1 cellular context compared by ENCODE assay signal in genomic region chr9:128416014-128416413, GRCh38.
A peak's percentile ranks its signal among the peaks of the same experiment; 100 is the strongest.
TF ChIP-seq lines count a peak whose summit lies in the region.

No MANE protein-coding gene starts in this region.

TF ChIP-seq in K562, 482 proteins besides CTCF, POLR2A, EP300 and RAD21:
- TF ChIP-seq ZNF263 (CRISPR knock-in tag; IDR thresholded peaks at IDR 0.05; ENCODE audit: borderline replicate concordance) (no peak), SNAPC5 (CRISPR knock-in tag; IDR thresholded peaks at IDR 0.05) (no peak), MAFF (IDR thresholded peaks at IDR 0.05; ENCODE audit: low read length) (0 out of 2 replicates have a peak, but pooled peaks have one; percentile 28), AFF4 (CRISPR knock-in tag; IDR thresholded peaks at IDR 0.05) (no peak), ZBTB33 (CRISPR knock-in tag; IDR thresholded peaks at IDR 0.05) (no peak), ZNF609 (CRISPR knock-in tag; IDR thresholded peaks at IDR 0.05; ENCODE audit: borderline replicate concordance) (no peak), LCOR (CRISPR knock-in tag; IDR thresholded peaks at IDR 0.05) (no peak), FOXA1 (IDR thresholded peaks at IDR 0.05; ENCODE audit: borderline replicate concordance) (no peak), AFF1 (IDR thresholded peaks at IDR 0.05; ENCODE audit: low read depth in 1 of 2, partially characterized antibody in 2 of 2) (no peak), MAFG (tag; conservative IDR thresholded peaks at IDR 0.05) (peak; percentile 52), ZNF316 (IDR thresholded peaks at IDR 0.05) (peak; percentile 93), BRCA1 (IDR thresholded peaks at IDR 0.05) (no peak), BRCA1 (CRISPR knock-in tag; IDR thresholded peaks at IDR 0.05) (no peak), CEBPZ (IDR thresholded peaks at IDR 0.05; ENCODE audit: borderline replicate concordance, low read depth, low read length) (no peak), SAFB (IDR thresholded peaks at IDR 0.05; ENCODE audit: borderline replicate concordance, low read depth, low read length) (no peak), RNF2 (IDR thresholded peaks at IDR 0.05) (no peak), C11orf30 (IDR thresholded peaks at IDR 0.05; ENCODE audit: low read depth) (peak; percentile 87), CCNT2 (IDR thresholded peaks at IDR 0.05; ENCODE audit: borderline replicate concordance, extremely low read depth, insufficient read length, low read depth, low read length) (no peak), TFAP4 (CRISPR knock-in tag; IDR thresholded peaks at IDR 0.05; ENCODE audit: borderline replicate concordance) (no peak), TEAD1 (CRISPR knock-in tag; IDR thresholded peaks at IDR 0.05) (no peak), ZNF23 (CRISPR knock-in tag; IDR thresholded peaks at IDR 0.05) (no peak), ZNF280A (IDR thresholded peaks at IDR 0.05; ENCODE audit: low read depth, partially characterized antibody) (no peak), SMAD4 (CRISPR knock-in tag; conservative IDR thresholded peaks at IDR 0.05) (no peak)
